ENCODE assay signal across 10 cellular contexts in the genomic region with DNA sequence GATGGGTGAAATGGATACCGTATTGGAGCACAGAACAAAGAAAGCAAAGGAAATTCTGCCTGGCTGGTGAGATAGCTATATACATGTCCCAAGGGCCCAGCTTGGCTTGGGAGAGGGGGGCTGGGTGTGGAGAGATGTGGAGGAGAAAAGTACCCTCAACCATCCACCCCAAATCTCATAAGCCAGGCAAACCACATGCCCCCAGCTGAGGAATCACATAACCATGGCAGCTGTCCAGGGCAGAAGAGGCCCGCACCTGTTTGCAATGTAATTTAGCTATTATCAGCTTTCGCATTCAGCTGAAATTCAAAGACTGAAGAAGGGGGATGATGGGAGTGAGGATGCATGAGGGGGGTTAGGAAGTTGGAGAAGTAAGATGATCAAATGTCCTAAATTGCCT.
"Had no signal": no experiment of that assay in that cellular context is flagged by ENCODE, and none has a peak within 500 bp of the region (broad histone marks: within the 10 kb centered on the region; RNA-seq: fewer than 3 reads in every experiment).

No MANE protein-coding gene starts in this region.

- ATAC-seq: esophagus mucosa; left colon; naive thymus-derived CD8-positive, alpha-beta T cell; stimulated activated naive CD8-positive, alpha-beta T cell treated with anti-CD3 and anti-CD28 coated beads, Interleukin-15, amount 100 ng/mL, for 72 hours had no signal

- DNase-seq: activated CD4-positive, alpha-beta T cell treated with anti-CD3 and anti-CD28 coated beads, Interleukin-2, amount 50 U/mL, for 1 hour; activated CD4-positive, CD25-positive, alpha-beta regulatory T cell; activated gamma-delta T cell treated with Interleukin-2 at 50 U/mL for 16 hours; left colon; naive thymus-derived CD8-positive, alpha-beta T cell; posterior cingulate gyrus; stimulated activated CD4-positive, alpha-beta T cell treated with anti-CD3 and anti-CD28 coated beads, Interleukin-4, amount 100 ng/mL, for 4 hours; stimulated activated naive CD8-positive, alpha-beta T cell treated with anti-CD3 and anti-CD28 coated beads, Interleukin-15, amount 100 ng/mL, for 72 hours; testis had no signal
